ENCODE assay signal across 8 cellular contexts in the genomic region with DNA sequence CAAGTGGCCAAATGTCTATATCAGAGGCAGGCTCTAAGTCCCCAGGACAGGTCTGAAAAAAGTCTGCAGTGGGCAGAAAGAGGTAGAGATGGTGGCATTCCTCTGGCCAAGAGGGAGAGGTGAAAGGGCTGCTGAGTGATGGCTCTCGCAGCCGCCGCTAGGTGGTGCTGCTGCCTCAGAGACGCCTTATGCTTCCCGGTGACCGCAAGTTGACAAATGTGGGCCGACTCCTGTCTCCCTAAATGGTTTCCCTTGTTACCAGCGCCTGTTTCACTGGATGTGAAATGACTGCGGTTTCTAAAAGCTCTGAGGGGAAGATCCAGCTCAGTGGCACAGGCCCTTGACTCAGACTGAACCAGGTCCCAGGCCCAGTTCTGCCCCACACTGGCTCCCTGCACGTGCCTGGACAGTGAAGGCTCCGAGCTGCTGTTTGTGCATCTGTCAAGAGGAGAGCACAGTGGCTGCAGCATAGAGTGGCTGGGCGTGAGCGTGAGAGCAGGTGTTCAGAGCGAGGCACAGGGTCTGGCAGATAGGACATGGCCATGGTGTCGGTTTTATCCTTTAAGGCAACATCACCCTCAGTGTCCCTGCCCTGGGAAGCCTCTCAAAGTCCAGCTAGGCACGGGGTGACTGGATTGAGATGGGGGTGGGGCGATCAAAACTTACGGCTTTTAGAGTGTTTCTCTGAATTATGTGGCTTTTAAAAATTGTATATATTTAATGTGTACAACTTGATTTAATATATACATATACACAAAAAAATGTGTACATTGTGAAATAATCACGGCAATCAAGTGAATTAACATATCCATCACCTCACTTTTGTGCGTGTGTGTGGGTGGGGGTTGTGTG. TPM values are rescaled to one million over a fixed set of nuclear protein-coding genes. Genes with fewer than 3 reads are reported as not detected.
DNase-seq lines count a peak whose midpoint lies in the region; ATAC-seq and TF ChIP-seq lines count a peak whose summit lies in the region.

No MANE protein-coding gene starts in this region.

- H4K20me1 ChIP-seq in mammary epithelial cell (ENCODE audit: insufficient read depth, low read length): no peaks in the 10 kb centered on the region

- peak; percentile 95 for TF ChIP-seq CTCF in GM10248 (IDR thresholded peaks at IDR 0.05; ENCODE audit: control extremely low read depth, extremely low read depth, low read depth, missing control alignments)
- TF ChIP-seq CTCF in mammary epithelial cell (conservative IDR thresholded peaks at IDR 0.05 in 1 of 2, IDR thresholded peaks at IDR 0.05 in 1 of 2; ENCODE audit: extremely low read depth in 1 of 2, insufficient read depth in 1 of 2, low read depth in 1 of 2, low read length in 2 of 2): peak; percentile 96 to 99

- H3K27me3 ChIP-seq in mammary epithelial cell (ENCODE audit: insufficient read depth, low read length): no peaks in the 10 kb centered on the region

- BruUV-seq in mammary epithelial cell (replicated peaks; lab: Mats Ljungman, UMichigan): no TSS peak

- dilution Hi-C loops in mammary epithelial cell (cut with HindIII; ENCODE audit: low sequenced_read_pairs): no loop called here

- no peak overlapping the region for H3K27ac ChIP-seq in mammary epithelial cell (ENCODE audit: insufficient read depth, low read depth, low read length)

- ATAC-seq in HG03025 (IDR thresholded peaks at IDR 0.05; ENCODE audit: low FRiP score, unreplicated experiment) (peak; percentile 39), GM18517 (IDR thresholded peaks at IDR 0.05; ENCODE audit: unreplicated experiment) (no peak)

- peak; percentile 75 for DNase-seq in GM10248 (ENCODE audit: extremely low spot score)
- DNase-seq in NCI-H2227 (lab: John Stamatoyannopoulos, UW; ENCODE audit: unreplicated experiment): peak; percentile 85
- peak; percentile 67 for DNase-seq in activated CD4-positive, CD25-positive, alpha-beta regulatory T cell treated with anti-CD3 and anti-CD28 coated beads, Interleukin-2, amount 50 U/mL, for 16 hours (ENCODE audit: low read depth, low spot score)
- peak; percentile 77 for DNase-seq in mammary epithelial cell
- peak; percentile 64 for DNase-seq in kidney glomerular epithelial cell (lab: John Stamatoyannopoulos, UW)
- DNase-seq in stimulated activated CD4-positive, alpha-beta T cell treated with anti-CD3 and anti-CD28 coated beads, Interleukin-1b, Interleukin-23, amount 100 ng/mL, for 48 hours: peak; percentile 87

- no peak overlapping the region for H3K9ac ChIP-seq in mammary epithelial cell (ENCODE audit: insufficient read depth, low read length)

- 42% methylated on average over 17 of the region's 20 CpGs for WGBS in mammary epithelial cell (ENCODE audit: low coverage, missing lambda C conversion rate)

- H3K79me2 ChIP-seq in mammary epithelial cell (ENCODE audit: insufficient read depth, low read length): peaks cover 25% of the 10 kb centered on the region

- H3K36me3 ChIP-seq in mammary epithelial cell (ENCODE audit: insufficient read depth, low read length): peaks cover 6% of the 10 kb centered on the region

- no peak overlapping the region for H2AFZ ChIP-seq in mammary epithelial cell (ENCODE audit: low read depth, low read length)

- CTCF ChIA-PET in GM10248 (lab: Yijun Ruan, JAX) (interaction anchor here (0.6 to 17.4 kb wide), 67 partner anchors 8 to 778 kb away, joined by 3 to 305 read pairs (median 4); a partner anchor contains a TSS), mammary epithelial cell (lab: Charles Lee; ENCODE audit: low non-redundant PET) (interaction anchor here (1.2 kb wide), 1 partner anchor 292 kb away, joined by 7 read pairs; a partner anchor contains a TSS)

- H3K4me2 ChIP-seq in mammary epithelial cell (ENCODE audit: insufficient read depth, low read depth, low read length): peak overlapping the region; percentile 5

- in situ Hi-C loops in mammary epithelial cell (cut with MboI; ENCODE audit: low sequenced_read_pairs in 2 of 2): loop anchor here (5.0 to 25.0 kb wide), 6 partner anchors 293 to 748 kb away; a partner anchor contains a TSS

- intact Hi-C loops in mammary epithelial cell (cut with micrococcal nuclease): loop anchor here (1.0 to 10.0 kb wide), 9 partner anchors 10 to 1103 kb away; no protein-coding TSS in a partner anchor

- H3K4me1 ChIP-seq in mammary epithelial cell (ENCODE audit: insufficient read depth, low read length): peaks cover 16% of the 10 kb centered on the region

- no peaks in the 10 kb centered on the region for H3K9me3 ChIP-seq in mammary epithelial cell (replicated peaks; ENCODE audit: insufficient read depth, low read length)

- POLR2A ChIA-PET in GM10248 (lab: Yijun Ruan, JAX): interaction anchor here (0.6 to 3.7 kb wide), 8 partner anchors 99 to 391 kb away, joined by 3 to 45 read pairs (median 3); a partner anchor contains a TSS

- no peak overlapping the region for H3K4me3 ChIP-seq in mammary epithelial cell (replicated peaks in 1 of 3; ENCODE audit: insufficient read depth in 1 of 3, low read depth in 2 of 3, low read length in 3 of 3)

RNA-seq across cellular contexts. Expression of a gene that starts 19.9 kb away (rescaled TPM):
- 10 to 100 TPM; 36.4 to 46.3 TPM for total RNA-seq in mammary epithelial cell
- 15.8 TPM for polyA plus RNA-seq in mammary epithelial cell
- 67.8 TPM for polyA minus RNA-seq in mammary epithelial cell

RNA-seq across cellular contexts. Expression of a gene that starts 22.0 kb away (rescaled TPM):
- total RNA-seq in mammary epithelial cell: 10 to 100 TPM; 34.4 to 42.5 TPM
- polyA plus RNA-seq in mammary epithelial cell: 49.3 TPM
- 21.1 TPM for polyA minus RNA-seq in mammary epithelial cell
